2 cellular contexts compared by ENCODE assay signal in the genomic region with DNA sequence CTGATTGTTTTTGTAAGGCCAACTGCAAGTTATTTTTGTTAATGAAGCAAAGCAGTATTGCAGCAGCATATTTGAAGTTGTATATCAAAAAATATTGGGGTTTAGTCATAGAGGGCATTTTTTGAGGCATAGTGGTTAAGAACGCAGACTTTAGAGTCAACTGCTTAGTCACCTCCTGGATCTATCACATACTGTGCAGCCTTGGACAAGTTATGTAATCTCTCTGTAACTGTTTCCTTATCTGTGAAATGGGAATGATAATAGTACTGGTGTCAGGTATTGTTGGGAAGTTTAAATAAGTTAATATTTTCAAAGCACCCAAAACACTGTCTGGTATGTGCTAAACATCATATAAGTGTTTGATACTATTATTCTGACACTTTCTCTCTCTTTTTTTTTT.
TF ChIP-seq lines count a peak whose summit lies in the region.

No MANE protein-coding gene starts in this region.

TF ChIP-seq in IMR-90, 13 proteins besides CTCF, POLR2A, EP300 and RAD21:
- no peak for TF ChIP-seq RFX5 (IDR thresholded peaks at IDR 0.05; ENCODE audit: low read depth, low read length)
- TF ChIP-seq MXI1 (IDR thresholded peaks at IDR 0.05; ENCODE audit: borderline replicate concordance, low read depth, low read length), result no peak
- TF ChIP-seq MAZ (IDR thresholded peaks at IDR 0.05; ENCODE audit: borderline replicate concordance, low read depth, low read length), result no peak
- TF ChIP-seq, protein P1, sequence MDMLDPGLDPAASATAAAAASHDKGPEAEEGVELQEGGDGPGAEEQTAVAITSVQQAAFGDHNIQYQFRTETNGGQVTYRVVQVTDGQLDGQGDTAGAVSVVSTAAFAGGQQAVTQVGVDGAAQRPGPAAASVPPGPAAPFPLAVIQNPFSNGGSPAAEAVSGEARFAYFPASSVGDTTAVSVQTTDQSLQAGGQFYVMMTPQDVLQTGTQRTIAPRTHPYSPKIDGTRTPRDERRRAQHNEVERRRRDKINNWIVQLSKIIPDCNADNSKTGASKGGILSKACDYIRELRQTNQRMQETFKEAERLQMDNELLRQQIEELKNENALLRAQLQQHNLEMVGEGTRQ (IDR thresholded peaks at IDR 0.05; ENCODE audit: low read depth, low read length), result no peak
- TF ChIP-seq NFE2L2 (IDR thresholded peaks at IDR 0.05; ENCODE audit: low read depth, low read length), result no peak
- TF ChIP-seq CEBPB (IDR thresholded peaks at IDR 0.05; ENCODE audit: low read depth, low read length), result peak; percentile 56
- TF ChIP-seq CHD1 (IDR thresholded peaks at IDR 0.05; ENCODE audit: low read depth, low read length), result no peak
- TF ChIP-seq BHLHE40 (IDR thresholded peaks at IDR 0.05; ENCODE audit: low read depth, low read length), result 0 out of 2 replicates have a peak, but pooled peaks have one; percentile 9
- peak; percentile 95 for TF ChIP-seq RCOR1 (IDR thresholded peaks at IDR 0.05; ENCODE audit: insufficient replicate concordance, low read length)
- no peak for TF ChIP-seq SMC3 (IDR thresholded peaks at IDR 0.05; ENCODE audit: low read depth, low read length)
- 0 out of 2 replicates have a peak, but pooled peaks have one; percentile 21 for TF ChIP-seq FOS (IDR thresholded peaks at IDR 0.05; ENCODE audit: low read depth, low read length)
- TF ChIP-seq, protein P2, sequence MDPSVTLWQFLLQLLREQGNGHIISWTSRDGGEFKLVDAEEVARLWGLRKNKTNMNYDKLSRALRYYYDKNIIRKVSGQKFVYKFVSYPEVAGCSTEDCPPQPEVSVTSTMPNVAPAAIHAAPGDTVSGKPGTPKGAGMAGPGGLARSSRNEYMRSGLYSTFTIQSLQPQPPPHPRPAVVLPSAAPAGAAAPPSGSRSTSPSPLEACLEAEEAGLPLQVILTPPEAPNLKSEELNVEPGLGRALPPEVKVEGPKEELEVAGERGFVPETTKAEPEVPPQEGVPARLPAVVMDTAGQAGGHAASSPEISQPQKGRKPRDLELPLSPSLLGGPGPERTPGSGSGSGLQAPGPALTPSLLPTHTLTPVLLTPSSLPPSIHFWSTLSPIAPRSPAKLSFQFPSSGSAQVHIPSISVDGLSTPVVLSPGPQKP (IDR thresholded peaks at IDR 0.05; ENCODE audit: borderline replicate concordance, low read depth, low read length), result no peak
- 0 out of 2 replicates have a peak, but pooled peaks have one; percentile 10 for TF ChIP-seq MAFK (IDR thresholded peaks at IDR 0.05; ENCODE audit: low read depth, low read length)

TF ChIP-seq in K562, 482 proteins besides CTCF, POLR2A, EP300 and RAD21 (continues in another document):
- TF ChIP-seq SOX6 (IDR thresholded peaks at IDR 0.05), result 0 out of 2 replicates have a peak, but pooled peaks have one; percentile 8
- TF ChIP-seq JUN (IDR thresholded peaks at IDR 0.05; ENCODE audit: borderline replicate concordance, low read depth, low read length), result no peak
- TF ChIP-seq JUN (CRISPR knock-in tag; IDR thresholded peaks at IDR 0.05; ENCODE audit: borderline replicate concordance), result no peak
- no peak for TF ChIP-seq RHOXF2B (CRISPR knock-in tag; conservative IDR thresholded peaks at IDR 0.05)
- TF ChIP-seq DPF2 (IDR thresholded peaks at IDR 0.05), result peak; percentile 67
- TF ChIP-seq C11orf30 (IDR thresholded peaks at IDR 0.05; ENCODE audit: low read depth), result peak; percentile 45; the same call in 1 of the 2 replicates
- peak; percentile 48; the same call in 1 of the 2 replicates for TF ChIP-seq SMARCA5 (IDR thresholded peaks at IDR 0.05)
- TF ChIP-seq, protein P3, sequence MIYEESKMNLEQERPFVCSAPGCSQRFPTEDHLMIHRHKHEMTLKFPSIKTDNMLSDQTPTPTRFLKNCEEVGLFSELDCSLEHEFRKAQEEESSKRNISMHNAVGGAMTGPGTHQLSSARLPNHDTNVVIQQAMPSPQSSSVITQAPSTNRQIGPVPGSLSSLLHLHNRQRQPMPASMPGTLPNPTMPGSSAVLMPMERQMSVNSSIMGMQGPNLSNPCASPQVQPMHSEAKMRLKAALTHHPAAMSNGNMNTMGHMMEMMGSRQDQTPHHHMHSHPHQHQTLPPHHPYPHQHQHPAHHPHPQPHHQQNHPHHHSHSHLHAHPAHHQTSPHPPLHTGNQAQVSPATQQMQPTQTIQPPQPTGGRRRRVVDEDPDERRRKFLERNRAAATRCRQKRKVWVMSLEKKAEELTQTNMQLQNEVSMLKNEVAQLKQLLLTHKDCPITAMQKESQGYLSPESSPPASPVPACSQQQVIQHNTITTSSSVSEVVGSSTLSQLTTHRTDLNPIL (CRISPR knock-in tag; IDR thresholded peaks at IDR 0.05), result no peak
- no peak for TF ChIP-seq BHLHE40 (IDR thresholded peaks at IDR 0.05; ENCODE audit: low read length)
- TF ChIP-seq ARNT (IDR thresholded peaks at IDR 0.05), result 0 out of 4 replicates have a peak, but pooled peaks of 1 of the 2 experiments have one; percentile 34
- no peak for TF ChIP-seq COPS2 (conservative IDR thresholded peaks at IDR 0.05)
- no peak for TF ChIP-seq THRAP3 (IDR thresholded peaks at IDR 0.05; ENCODE audit: borderline replicate concordance)
- no peak for TF ChIP-seq SPI1 (IDR thresholded peaks at IDR 0.05; ENCODE audit: borderline replicate concordance, low read depth, low read length)
- TF ChIP-seq, protein P4, sequence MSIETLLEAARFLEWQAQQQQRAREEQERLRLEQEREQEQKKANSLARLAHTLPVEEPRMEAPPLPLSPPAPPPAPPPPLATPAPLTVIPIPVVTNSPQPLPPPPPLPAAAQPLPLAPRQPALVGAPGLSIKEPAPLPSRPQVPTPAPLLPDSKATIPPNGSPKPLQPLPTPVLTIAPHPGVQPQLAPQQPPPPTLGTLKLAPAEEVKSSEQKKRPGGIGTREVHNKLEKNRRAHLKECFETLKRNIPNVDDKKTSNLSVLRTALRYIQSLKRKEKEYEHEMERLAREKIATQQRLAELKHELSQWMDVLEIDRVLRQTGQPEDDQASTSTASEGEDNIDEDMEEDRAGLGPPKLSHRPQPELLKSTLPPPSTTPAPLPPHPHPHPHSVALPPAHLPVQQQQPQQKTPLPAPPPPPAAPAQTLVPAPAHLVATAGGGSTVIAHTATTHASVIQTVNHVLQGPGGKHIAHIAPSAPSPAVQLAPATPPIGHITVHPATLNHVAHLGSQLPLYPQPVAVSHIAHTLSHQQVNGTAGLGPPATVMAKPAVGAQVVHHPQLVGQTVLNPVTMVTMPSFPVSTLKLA (conservative IDR thresholded peaks at IDR 0.05), result 0 out of 4 replicates have a peak, but pooled peaks of 1 of the 2 experiments have one; percentile 24
- TF ChIP-seq, protein P5, sequence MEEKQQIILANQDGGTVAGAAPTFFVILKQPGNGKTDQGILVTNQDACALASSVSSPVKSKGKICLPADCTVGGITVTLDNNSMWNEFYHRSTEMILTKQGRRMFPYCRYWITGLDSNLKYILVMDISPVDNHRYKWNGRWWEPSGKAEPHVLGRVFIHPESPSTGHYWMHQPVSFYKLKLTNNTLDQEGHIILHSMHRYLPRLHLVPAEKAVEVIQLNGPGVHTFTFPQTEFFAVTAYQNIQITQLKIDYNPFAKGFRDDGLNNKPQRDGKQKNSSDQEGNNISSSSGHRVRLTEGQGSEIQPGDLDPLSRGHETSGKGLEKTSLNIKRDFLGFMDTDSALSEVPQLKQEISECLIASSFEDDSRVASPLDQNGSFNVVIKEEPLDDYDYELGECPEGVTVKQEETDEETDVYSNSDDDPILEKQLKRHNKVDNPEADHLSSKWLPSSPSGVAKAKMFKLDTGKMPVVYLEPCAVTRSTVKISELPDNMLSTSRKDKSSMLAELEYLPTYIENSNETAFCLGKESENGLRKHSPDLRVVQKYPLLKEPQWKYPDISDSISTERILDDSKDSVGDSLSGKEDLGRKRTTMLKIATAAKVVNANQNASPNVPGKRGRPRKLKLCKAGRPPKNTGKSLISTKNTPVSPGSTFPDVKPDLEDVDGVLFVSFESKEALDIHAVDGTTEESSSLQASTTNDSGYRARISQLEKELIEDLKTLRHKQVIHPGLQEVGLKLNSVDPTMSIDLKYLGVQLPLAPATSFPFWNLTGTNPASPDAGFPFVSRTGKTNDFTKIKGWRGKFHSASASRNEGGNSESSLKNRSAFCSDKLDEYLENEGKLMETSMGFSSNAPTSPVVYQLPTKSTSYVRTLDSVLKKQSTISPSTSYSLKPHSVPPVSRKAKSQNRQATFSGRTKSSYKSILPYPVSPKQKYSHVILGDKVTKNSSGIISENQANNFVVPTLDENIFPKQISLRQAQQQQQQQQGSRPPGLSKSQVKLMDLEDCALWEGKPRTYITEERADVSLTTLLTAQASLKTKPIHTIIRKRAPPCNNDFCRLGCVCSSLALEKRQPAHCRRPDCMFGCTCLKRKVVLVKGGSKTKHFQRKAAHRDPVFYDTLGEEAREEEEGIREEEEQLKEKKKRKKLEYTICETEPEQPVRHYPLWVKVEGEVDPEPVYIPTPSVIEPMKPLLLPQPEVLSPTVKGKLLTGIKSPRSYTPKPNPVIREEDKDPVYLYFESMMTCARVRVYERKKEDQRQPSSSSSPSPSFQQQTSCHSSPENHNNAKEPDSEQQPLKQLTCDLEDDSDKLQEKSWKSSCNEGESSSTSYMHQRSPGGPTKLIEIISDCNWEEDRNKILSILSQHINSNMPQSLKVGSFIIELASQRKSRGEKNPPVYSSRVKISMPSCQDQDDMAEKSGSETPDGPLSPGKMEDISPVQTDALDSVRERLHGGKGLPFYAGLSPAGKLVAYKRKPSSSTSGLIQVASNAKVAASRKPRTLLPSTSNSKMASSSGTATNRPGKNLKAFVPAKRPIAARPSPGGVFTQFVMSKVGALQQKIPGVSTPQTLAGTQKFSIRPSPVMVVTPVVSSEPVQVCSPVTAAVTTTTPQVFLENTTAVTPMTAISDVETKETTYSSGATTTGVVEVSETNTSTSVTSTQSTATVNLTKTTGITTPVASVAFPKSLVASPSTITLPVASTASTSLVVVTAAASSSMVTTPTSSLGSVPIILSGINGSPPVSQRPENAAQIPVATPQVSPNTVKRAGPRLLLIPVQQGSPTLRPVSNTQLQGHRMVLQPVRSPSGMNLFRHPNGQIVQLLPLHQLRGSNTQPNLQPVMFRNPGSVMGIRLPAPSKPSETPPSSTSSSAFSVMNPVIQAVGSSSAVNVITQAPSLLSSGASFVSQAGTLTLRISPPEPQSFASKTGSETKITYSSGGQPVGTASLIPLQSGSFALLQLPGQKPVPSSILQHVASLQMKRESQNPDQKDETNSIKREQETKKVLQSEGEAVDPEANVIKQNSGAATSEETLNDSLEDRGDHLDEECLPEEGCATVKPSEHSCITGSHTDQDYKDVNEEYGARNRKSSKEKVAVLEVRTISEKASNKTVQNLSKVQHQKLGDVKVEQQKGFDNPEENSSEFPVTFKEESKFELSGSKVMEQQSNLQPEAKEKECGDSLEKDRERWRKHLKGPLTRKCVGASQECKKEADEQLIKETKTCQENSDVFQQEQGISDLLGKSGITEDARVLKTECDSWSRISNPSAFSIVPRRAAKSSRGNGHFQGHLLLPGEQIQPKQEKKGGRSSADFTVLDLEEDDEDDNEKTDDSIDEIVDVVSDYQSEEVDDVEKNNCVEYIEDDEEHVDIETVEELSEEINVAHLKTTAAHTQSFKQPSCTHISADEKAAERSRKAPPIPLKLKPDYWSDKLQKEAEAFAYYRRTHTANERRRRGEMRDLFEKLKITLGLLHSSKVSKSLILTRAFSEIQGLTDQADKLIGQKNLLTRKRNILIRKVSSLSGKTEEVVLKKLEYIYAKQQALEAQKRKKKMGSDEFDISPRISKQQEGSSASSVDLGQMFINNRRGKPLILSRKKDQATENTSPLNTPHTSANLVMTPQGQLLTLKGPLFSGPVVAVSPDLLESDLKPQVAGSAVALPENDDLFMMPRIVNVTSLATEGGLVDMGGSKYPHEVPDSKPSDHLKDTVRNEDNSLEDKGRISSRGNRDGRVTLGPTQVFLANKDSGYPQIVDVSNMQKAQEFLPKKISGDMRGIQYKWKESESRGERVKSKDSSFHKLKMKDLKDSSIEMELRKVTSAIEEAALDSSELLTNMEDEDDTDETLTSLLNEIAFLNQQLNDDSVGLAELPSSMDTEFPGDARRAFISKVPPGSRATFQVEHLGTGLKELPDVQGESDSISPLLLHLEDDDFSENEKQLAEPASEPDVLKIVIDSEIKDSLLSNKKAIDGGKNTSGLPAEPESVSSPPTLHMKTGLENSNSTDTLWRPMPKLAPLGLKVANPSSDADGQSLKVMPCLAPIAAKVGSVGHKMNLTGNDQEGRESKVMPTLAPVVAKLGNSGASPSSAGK (IDR thresholded peaks at IDR 0.05), result no peak
- TF ChIP-seq MAFG (tag; conservative IDR thresholded peaks at IDR 0.05), result 0 out of 2 replicates have a peak, but pooled peaks have one; percentile 4
- TF ChIP-seq CCAR2 (IDR thresholded peaks at IDR 0.05; ENCODE audit: low read depth, low read length), result no peak
- TF ChIP-seq ADNP (tag; IDR thresholded peaks at IDR 0.05), result peak; percentile 56; the same call in 1 of the 2 replicates
- peak in 1 of 2 experiments; percentile 79 for TF ChIP-seq KDM1A (IDR thresholded peaks at IDR 0.05)
- no peak for TF ChIP-seq HIVEP1 (CRISPR knock-in tag; IDR thresholded peaks at IDR 0.05)
- 0 out of 4 replicates have a peak, but pooled peaks of 1 of the 2 experiments have one; percentile 16 for TF ChIP-seq HDAC1 (IDR thresholded peaks at IDR 0.05)
- no peak for TF ChIP-seq ZNF584 (CRISPR knock-in tag; IDR thresholded peaks at IDR 0.05; ENCODE audit: low read depth)
- no peak for TF ChIP-seq CHD4 (IDR thresholded peaks at IDR 0.05; ENCODE audit: insufficient read depth, insufficient replicate concordance, low read depth, low read length, poor library complexity, severe bottlenecking)
- TF ChIP-seq HDAC2 (IDR thresholded peaks at IDR 0.05), result peak; percentile 68; the same call in 1 of the 2 replicates
- peak; percentile 9 for TF ChIP-seq ZFP36 (IDR thresholded peaks at IDR 0.05; ENCODE audit: low read depth, low read length, partially characterized antibody)
- 0 out of 2 replicates have a peak, but pooled peaks have one; percentile 37 for TF ChIP-seq ZNF316 (IDR thresholded peaks at IDR 0.05)
- TF ChIP-seq RCOR1 (IDR thresholded peaks at IDR 0.05; ENCODE audit: borderline replicate concordance in 1 of 2, low read depth in 2 of 2, low read length in 2 of 2), result peak in 1 of 2 experiments; percentile 50; a peak in 1 of 4 replicates
- peak; percentile 65 for TF ChIP-seq ARID1B (IDR thresholded peaks at IDR 0.05)
- TF ChIP-seq BCOR (IDR thresholded peaks at IDR 0.05), result peak; percentile 88
- TF ChIP-seq NCOA4 (IDR thresholded peaks at IDR 0.05; ENCODE audit: partially characterized antibody), result no peak
- no peak for TF ChIP-seq ZNF253 (CRISPR knock-in tag; conservative IDR thresholded peaks at IDR 0.05)
- TF ChIP-seq, protein P6, sequence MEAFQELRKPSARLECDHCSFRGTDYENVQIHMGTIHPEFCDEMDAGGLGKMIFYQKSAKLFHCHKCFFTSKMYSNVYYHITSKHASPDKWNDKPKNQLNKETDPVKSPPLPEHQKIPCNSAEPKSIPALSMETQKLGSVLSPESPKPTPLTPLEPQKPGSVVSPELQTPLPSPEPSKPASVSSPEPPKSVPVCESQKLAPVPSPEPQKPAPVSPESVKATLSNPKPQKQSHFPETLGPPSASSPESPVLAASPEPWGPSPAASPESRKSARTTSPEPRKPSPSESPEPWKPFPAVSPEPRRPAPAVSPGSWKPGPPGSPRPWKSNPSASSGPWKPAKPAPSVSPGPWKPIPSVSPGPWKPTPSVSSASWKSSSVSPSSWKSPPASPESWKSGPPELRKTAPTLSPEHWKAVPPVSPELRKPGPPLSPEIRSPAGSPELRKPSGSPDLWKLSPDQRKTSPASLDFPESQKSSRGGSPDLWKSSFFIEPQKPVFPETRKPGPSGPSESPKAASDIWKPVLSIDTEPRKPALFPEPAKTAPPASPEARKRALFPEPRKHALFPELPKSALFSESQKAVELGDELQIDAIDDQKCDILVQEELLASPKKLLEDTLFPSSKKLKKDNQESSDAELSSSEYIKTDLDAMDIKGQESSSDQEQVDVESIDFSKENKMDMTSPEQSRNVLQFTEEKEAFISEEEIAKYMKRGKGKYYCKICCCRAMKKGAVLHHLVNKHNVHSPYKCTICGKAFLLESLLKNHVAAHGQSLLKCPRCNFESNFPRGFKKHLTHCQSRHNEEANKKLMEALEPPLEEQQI (IDR thresholded peaks at IDR 0.05), result no peak
